In the genomic region with DNA sequence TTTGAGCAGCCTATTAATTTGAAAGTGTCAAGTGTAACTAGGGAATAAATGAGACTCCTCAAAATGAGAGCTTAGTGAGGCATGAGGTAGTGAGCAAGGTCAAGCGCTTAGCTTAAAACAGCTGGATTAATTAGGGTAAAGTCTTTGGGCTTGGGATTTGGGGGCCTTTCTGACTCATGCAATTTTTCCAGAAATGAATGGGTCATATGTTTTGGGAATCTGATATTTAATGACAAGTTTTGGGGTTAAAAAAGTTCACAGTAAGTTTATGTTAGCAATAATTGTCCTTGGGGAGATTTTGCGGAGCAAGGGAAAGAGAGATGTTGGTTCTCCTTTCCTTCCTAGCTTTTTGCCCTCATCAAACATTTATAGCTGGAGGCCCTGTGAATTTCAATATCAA, we compare ENCODE assay signal across 25 cellular contexts. TPM values are rescaled to one million over a fixed set of nuclear protein-coding genes. Genes with fewer than 3 reads are reported as not detected.
DNase-seq lines count a peak whose midpoint lies in the region; FAIRE-seq and TF ChIP-seq lines count a peak whose summit lies in the region.
"Had no signal": no experiment of that assay in that cellular context is flagged by ENCODE, and none has a peak within 500 bp of the region (broad histone marks: within the 10 kb centered on the region; RNA-seq: fewer than 3 reads in every experiment).

No MANE protein-coding gene starts in this region.

- H3K4me2 ChIP-seq in BLaER1 treated with 17β-estradiol and CSF1 and Interleukin-3, amounts not matched to agents 10 nM and 100 nM: peak overlapping the region in 9 of 11 experiments; percentile 20 to 84 (median 64); a peak in 14 of 22 replicates
- peak overlapping the region; percentile 84 for H3K4me2 ChIP-seq in astrocyte (ENCODE audit: low read length)
- H3K4me2 ChIP-seq in skeletal muscle satellite cell (ENCODE audit: low read length): peak overlapping the region; percentile 83
- H3K4me2 ChIP-seq: A549, PC-9 had no signal

- H4K20me1 ChIP-seq in BLaER1 treated with 17β-estradiol and CSF1 and Interleukin-3, amounts not matched to agents 10 nM and 100 nM: no peaks in the 10 kb centered on the region
- no peaks in the 10 kb centered on the region for H4K20me1 ChIP-seq in astrocyte (ENCODE audit: insufficient read depth, low read length)

- no peaks in the 10 kb centered on the region for H3K36me3 ChIP-seq in BLaER1 treated with 17β-estradiol and CSF1 and Interleukin-3, amounts not matched to agents 10 nM and 100 nM
- H3K36me3 ChIP-seq in astrocyte (ENCODE audit: insufficient read depth, low read length) (no peaks in the 10 kb centered on the region), skeletal muscle satellite cell (ENCODE audit: insufficient read depth, low read length) (no peaks in the 10 kb centered on the region)

- TF ChIP-seq CTCF in astrocyte (IDR thresholded peaks at IDR 0.05; ENCODE audit: insufficient read depth, low read depth, low read length): no peak

- H3K9me3 ChIP-seq in BLaER1 treated with 17β-estradiol and CSF1 and Interleukin-3, amounts not matched to agents 10 nM and 100 nM (replicated peaks in 1 of 11): peaks cover 0 to 15% (median 0%) of the 10 kb centered on the region in 11 experiments; a peak in 8 of 22 replicates
- no peaks in the 10 kb centered on the region for H3K9me3 ChIP-seq in astrocyte (ENCODE audit: insufficient read depth, low read depth, low read length)
- H3K9me3 ChIP-seq in skeletal muscle satellite cell (replicated peaks; ENCODE audit: low read length): no peaks in the 10 kb centered on the region
- H3K9me3 ChIP-seq: A549 had no signal

- H3K27me3 ChIP-seq in BLaER1 treated with 17β-estradiol and CSF1 and Interleukin-3, amounts not matched to agents 10 nM and 100 nM: no peaks in the 10 kb centered on the region
- H3K27me3 ChIP-seq in astrocyte (ENCODE audit: insufficient read depth, low read length) (no peaks in the 10 kb centered on the region), skeletal muscle satellite cell (ENCODE audit: control insufficient read depth, insufficient read depth, low read length) (no peaks in the 10 kb centered on the region)

- no peak overlapping the region for H3K9ac ChIP-seq in BLaER1 treated with 17β-estradiol and CSF1 and Interleukin-3, amounts not matched to agents 10 nM and 100 nM
- H3K9ac ChIP-seq in astrocyte (ENCODE audit: low read length): peak overlapping the region; percentile 83
- no peak overlapping the region for H3K9ac ChIP-seq in skeletal muscle satellite cell (ENCODE audit: low read depth, low read length)

- no peak for FAIRE-seq in astrocyte (lab: Jason Lieb, UNC)
- FAIRE-seq: A549, GM12878 had no signal

- DNase-seq in astrocyte (ENCODE audit: low read depth): no peak
- peak; percentile 18 for DNase-seq in myocyte (ENCODE audit: low read depth)
- DNase-seq in effector CD8-positive, alpha-beta T cell (lab: John Stamatoyannopoulos, UW): no peak
- DNase-seq in LoVo (ENCODE audit: low spot score): no peak
- DNase-seq in C1 segment of cervical spinal cord (lab: John Stamatoyannopoulos, UW): no peak
- DNase-seq in effector CD4-positive, alpha-beta T cell: no peak
- DNase-seq: CD4-positive, CD25-positive, alpha-beta regulatory T cell; DMS 273 treated with DMSO at 0.1 percent for 48 hours; DMS79 treated with DMSO at 0.1 percent for 48 hours; GOT3; HCEC 1CT; KG1; NCI-H1105 treated with DMSO at 0.1 percent for 48 hours; NCI-H2029 treated with DMSO at 0.1 percent for 48 hours; NCI-H226; NCI-H510A treated with DMSO at 0.1 percent for 48 hours; NCI-H748 treated with DMSO at 0.1 percent for 48 hours; PC-9; RPMI8226; SIG-M5 had no signal

- no peaks in the 10 kb centered on the region for H3K79me2 ChIP-seq in astrocyte (ENCODE audit: insufficient read depth, low read length)

- H2AFZ ChIP-seq in astrocyte (ENCODE audit: low read depth, low read length): no peak overlapping the region
- H2AFZ ChIP-seq: PC-9 had no signal

- H3K27ac ChIP-seq in BLaER1 treated with 17β-estradiol and CSF1 and Interleukin-3, amounts not matched to agents 10 nM and 100 nM: peak overlapping the region in 8 of 11 experiments; percentile 36 to 75 (median 60); a peak in 12 of 22 replicates
- peak overlapping the region; percentile 97 for H3K27ac ChIP-seq in astrocyte (ENCODE audit: low read depth, low read length)
- H3K27ac ChIP-seq: A549, PC-9 had no signal

- H3K4me1 ChIP-seq in BLaER1 treated with 17β-estradiol and CSF1 and Interleukin-3, amounts not matched to agents 10 nM and 100 nM: peaks cover 18 to 41% (median 30%) of the 10 kb centered on the region in 10 experiments
- H3K4me1 ChIP-seq in astrocyte (ENCODE audit: insufficient read depth, low read length): peaks cover 15% of the 10 kb centered on the region
- peaks cover 28% of the 10 kb centered on the region for H3K4me1 ChIP-seq in skeletal muscle satellite cell (ENCODE audit: control insufficient read depth, insufficient read depth, low read length)
- H3K4me1 ChIP-seq: A549 had no signal

- H3K9me3 Mint-ChIP-seq in astrocyte (ENCODE audit: unreplicated experiment): no peaks in the 10 kb centered on the region

- H3K27me3 Mint-ChIP-seq in astrocyte (ENCODE audit: low read depth, unreplicated experiment): no peaks in the 10 kb centered on the region
- H3K27me3 Mint-ChIP-seq: B cell; CD4-positive, CD25-positive, alpha-beta regulatory T cell had no signal

- H3K4me1 Mint-ChIP-seq in astrocyte (ENCODE audit: low read depth, unreplicated experiment): peaks cover 15% of the 10 kb centered on the region

- H3K27ac Mint-ChIP-seq in astrocyte (ENCODE audit: unreplicated experiment): no peak overlapping the region
- H3K27ac Mint-ChIP-seq: B cell; CD4-positive, CD25-positive, alpha-beta regulatory T cell had no signal

- no peak overlapping the region for H3K4me3 ChIP-seq in BLaER1 treated with 17β-estradiol and CSF1 and Interleukin-3, amounts not matched to agents 10 nM and 100 nM
- H3K4me3 ChIP-seq in astrocyte (ENCODE audit: insufficient read depth, low read depth, low read length) (no peak overlapping the region), skeletal muscle satellite cell (ENCODE audit: low read length) (no peak overlapping the region)
- H3K4me3 ChIP-seq: A549, GM12878, PC-9 had no signal

- no peak overlapping the region for H3K4me3 Mint-ChIP-seq in astrocyte (ENCODE audit: unreplicated experiment)
- H3K4me3 Mint-ChIP-seq: B cell; CD4-positive, CD25-positive, alpha-beta regulatory T cell had no signal

- no peaks in the 10 kb centered on the region for H3K36me3 Mint-ChIP-seq in astrocyte (ENCODE audit: low read depth, unreplicated experiment)
- H3K36me3 Mint-ChIP-seq: CD4-positive, CD25-positive, alpha-beta regulatory T cell had no signal

RNA-seq across cellular contexts. Expression of a gene that starts 29.2 kb away (rescaled TPM):
- total RNA-seq in astrocyte: 117 and 118 TPM in 2 replicates
- total RNA-seq in myocyte: 16.7 and 28.0 TPM in 2 replicates
- polyA plus RNA-seq in myocyte (2012): 30.9 TPM
- 30.4 and 43.6 TPM in 2 replicates for total RNA-seq in skeletal muscle satellite cell (2012; rRNA removed)
